Comparison of ENCODE assay signal across 8 cellular contexts in the genomic region with DNA sequence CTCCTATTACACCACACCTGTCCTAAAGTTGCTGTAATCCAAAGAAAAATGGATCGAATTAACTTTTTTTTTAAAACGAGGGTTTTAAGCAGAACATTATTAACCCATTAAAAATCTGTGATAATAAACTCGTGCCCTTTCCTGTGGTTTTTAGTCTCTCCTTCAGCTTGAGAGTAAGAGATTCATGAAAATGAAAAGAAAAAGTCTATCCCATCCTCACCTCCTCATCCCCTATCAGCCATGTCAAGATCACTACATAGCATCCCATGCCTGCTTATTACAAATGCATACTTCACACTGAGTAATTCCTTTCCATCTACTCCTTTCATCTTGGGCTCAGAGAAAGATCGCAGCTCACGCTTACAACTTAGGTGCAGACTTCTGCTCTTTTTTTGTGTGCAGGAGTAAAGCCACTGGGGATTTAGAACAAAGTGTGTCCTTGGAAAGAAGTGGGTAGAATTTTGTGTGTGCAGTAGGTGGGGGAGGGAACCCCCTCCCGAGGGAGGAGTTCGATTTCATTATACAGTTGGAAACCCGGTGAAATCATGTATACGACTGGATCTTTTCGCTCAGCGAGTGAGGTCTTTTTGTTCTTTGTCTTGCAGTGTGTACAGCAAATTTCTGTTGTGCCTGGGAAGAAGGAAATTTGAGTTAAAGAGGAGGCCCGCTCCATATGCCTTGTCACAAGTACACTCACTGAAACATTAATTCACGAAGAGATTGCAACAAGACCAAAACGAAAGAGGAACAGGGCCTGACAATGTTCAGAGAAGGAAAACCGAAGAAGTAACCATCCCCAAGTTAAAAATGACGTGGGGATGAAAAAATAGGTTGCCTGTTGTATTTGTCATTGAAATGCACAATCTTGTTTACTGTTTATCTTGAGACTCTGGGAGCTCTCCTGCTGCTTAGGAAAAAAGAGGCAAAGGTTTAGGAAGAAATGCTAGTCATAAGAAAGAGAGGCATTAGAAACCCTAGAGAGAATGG.
DNase-seq lines count a peak whose midpoint lies in the region; ATAC-seq and TF ChIP-seq lines count a peak whose summit lies in the region.

No MANE protein-coding gene starts in this region.

- H3K4me1 Mint-ChIP-seq in dendritic cell treated with granulocyte-macrophage colony-stimulating factor and Interleukin-4, amounts not matched to agents 40 ng/mL and 50 ng/mL, for 4 days (ENCODE audit: low read depth), result peaks cover 71% of the 10 kb centered on the region

- TF ChIP-seq CTCF in GM12865 (IDR thresholded peaks at IDR 0.05; ENCODE audit: insufficient read depth, low read depth, low read length, missing control alignments), result no peak
- TF ChIP-seq CTCF in parathyroid adenoma (IDR thresholded peaks at IDR 0.05), result no peak

- peak overlapping the region; percentile 89 for H3K27ac ChIP-seq in parathyroid adenoma

- H3K4me3 ChIP-seq in GM12865 (ENCODE audit: low read depth, low read length) (peak overlapping the region; percentile 58), parathyroid adenoma (ENCODE audit: low read depth, low read length) (no peak overlapping the region)

- H3K9me3 Mint-ChIP-seq in dendritic cell treated with granulocyte-macrophage colony-stimulating factor and Interleukin-4, amounts not matched to agents 40 ng/mL and 50 ng/mL, for 4 days, result no peaks in the 10 kb centered on the region

- peak overlapping the region; percentile 89 for H3K27ac Mint-ChIP-seq in dendritic cell treated with granulocyte-macrophage colony-stimulating factor and Interleukin-4, amounts not matched to agents 40 ng/mL and 50 ng/mL, for 4 days

- no peaks in the 10 kb centered on the region for H3K27me3 ChIP-seq in parathyroid adenoma (ENCODE audit: control insufficient read depth, insufficient read depth, low read length)

- H3K4me1 ChIP-seq in parathyroid adenoma, result peaks cover 28% of the 10 kb centered on the region

- ATAC-seq in HG02588 (IDR thresholded peaks at IDR 0.05; ENCODE audit: unreplicated experiment) (peak; percentile 55), HG02840 (IDR thresholded peaks at IDR 0.05; ENCODE audit: low FRiP score, unreplicated experiment) (no peak)

- H3K4me2 ChIP-seq in parathyroid adenoma (ENCODE audit: low read length), result no peak overlapping the region

- no peak overlapping the region for H3K9ac ChIP-seq in parathyroid adenoma

- no peaks in the 10 kb centered on the region for H3K36me3 Mint-ChIP-seq in dendritic cell treated with granulocyte-macrophage colony-stimulating factor and Interleukin-4, amounts not matched to agents 40 ng/mL and 50 ng/mL, for 4 days (ENCODE audit: low read depth)

- intact Hi-C loops in dendritic cell treated with granulocyte-macrophage colony-stimulating factor and Interleukin-4, amounts not matched to agents 40 ng/mL and 50 ng/mL, for 4 days (cut with micrococcal nuclease), result loop anchor here (5.0 kb wide), 1 partner anchor 33 kb away; no protein-coding TSS in a partner anchor

- DNase-seq in GM12865 (ENCODE audit: low read depth), result peak; percentile 80
- DNase-seq in NOMO-1 (lab: John Stamatoyannopoulos, UW; ENCODE audit: unreplicated experiment in 2 of 2), result peak; percentile 62 to 90
- no peak for DNase-seq in activated gamma-delta T cell (lab: John Stamatoyannopoulos, UW)
- no peak for DNase-seq in iPS-NIHi7 (ENCODE audit: extremely low spot score)

- H3K27me3 Mint-ChIP-seq in dendritic cell treated with granulocyte-macrophage colony-stimulating factor and Interleukin-4, amounts not matched to agents 40 ng/mL and 50 ng/mL, for 4 days, result no peaks in the 10 kb centered on the region

- H3K36me3 ChIP-seq in parathyroid adenoma (ENCODE audit: control insufficient read depth, insufficient read depth, low read length), result no peaks in the 10 kb centered on the region

- H3K4me3 Mint-ChIP-seq in dendritic cell treated with granulocyte-macrophage colony-stimulating factor and Interleukin-4, amounts not matched to agents 40 ng/mL and 50 ng/mL, for 4 days, result peak overlapping the region; percentile 59

- no peaks in the 10 kb centered on the region for H3K9me3 ChIP-seq in parathyroid adenoma (ENCODE audit: control insufficient read depth, low read length)

- H2AFZ ChIP-seq in parathyroid adenoma, result peak overlapping the region; percentile 18

- H3K79me2 ChIP-seq in parathyroid adenoma, result no peaks in the 10 kb centered on the region

Comparison
In these comparisons a context has a peak if more than half of its experiments do, and no peak if none do; other contexts are left out.
1. DNase-seq: peak in GM12865 (single experiment) and NOMO-1 (2 of 2); none in activated gamma-delta T cell (single experiment) and iPS-NIHi7 (single experiment).